1 cellular context compared by ENCODE assay signal in the genomic region with DNA sequence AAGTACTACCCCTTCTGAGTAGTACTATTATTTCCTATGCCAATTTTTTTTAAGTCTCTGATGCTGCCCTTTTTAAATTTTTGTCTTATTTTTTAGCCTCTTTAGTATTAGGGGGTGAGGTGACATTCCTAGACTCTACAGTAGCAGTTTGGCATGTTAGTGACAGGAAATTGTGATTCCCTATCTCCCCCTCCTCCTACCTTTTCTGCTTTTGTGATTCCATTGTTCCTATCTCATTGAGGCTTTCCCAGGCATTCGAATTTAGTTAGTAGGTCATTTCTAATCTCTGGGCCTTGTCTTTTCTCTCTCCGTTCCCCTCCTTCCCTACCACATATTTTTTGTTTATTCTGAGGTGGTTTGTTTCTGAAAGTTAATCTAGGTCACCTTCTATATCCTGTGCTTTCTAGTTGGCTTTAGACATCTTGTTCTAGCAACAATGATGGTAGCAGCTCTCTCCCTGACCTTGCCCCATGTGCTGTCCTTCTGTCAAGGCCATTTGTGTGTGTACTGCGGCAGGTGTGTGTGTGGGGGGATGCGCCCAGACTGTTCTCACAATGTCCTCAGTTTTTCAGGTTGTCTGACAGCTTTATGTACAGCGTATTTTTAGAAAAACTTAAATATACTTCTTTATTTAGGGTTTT.
TF ChIP-seq lines count a peak whose summit lies in the region.

No MANE protein-coding gene starts in this region.

TF ChIP-seq in HepG2, 621 proteins besides CTCF, POLR2A, EP300 and RAD21 (continued from another document):
- TF ChIP-seq, protein P1, sequence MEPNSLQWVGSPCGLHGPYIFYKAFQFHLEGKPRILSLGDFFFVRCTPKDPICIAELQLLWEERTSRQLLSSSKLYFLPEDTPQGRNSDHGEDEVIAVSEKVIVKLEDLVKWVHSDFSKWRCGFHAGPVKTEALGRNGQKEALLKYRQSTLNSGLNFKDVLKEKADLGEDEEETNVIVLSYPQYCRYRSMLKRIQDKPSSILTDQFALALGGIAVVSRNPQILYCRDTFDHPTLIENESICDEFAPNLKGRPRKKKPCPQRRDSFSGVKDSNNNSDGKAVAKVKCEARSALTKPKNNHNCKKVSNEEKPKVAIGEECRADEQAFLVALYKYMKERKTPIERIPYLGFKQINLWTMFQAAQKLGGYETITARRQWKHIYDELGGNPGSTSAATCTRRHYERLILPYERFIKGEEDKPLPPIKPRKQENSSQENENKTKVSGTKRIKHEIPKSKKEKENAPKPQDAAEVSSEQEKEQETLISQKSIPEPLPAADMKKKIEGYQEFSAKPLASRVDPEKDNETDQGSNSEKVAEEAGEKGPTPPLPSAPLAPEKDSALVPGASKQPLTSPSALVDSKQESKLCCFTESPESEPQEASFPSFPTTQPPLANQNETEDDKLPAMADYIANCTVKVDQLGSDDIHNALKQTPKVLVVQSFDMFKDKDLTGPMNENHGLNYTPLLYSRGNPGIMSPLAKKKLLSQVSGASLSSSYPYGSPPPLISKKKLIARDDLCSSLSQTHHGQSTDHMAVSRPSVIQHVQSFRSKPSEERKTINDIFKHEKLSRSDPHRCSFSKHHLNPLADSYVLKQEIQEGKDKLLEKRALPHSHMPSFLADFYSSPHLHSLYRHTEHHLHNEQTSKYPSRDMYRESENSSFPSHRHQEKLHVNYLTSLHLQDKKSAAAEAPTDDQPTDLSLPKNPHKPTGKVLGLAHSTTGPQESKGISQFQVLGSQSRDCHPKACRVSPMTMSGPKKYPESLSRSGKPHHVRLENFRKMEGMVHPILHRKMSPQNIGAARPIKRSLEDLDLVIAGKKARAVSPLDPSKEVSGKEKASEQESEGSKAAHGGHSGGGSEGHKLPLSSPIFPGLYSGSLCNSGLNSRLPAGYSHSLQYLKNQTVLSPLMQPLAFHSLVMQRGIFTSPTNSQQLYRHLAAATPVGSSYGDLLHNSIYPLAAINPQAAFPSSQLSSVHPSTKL (CRISPR knock-in tag; IDR thresholded peaks at IDR 0.05) = peak; percentile 62
- TF ChIP-seq NR2F6 (IDR thresholded peaks at IDR 0.05) (0 out of 2 replicates have a peak, but pooled peaks have one; percentile 32), NR2F6 (CRISPR knock-in tag; IDR thresholded peaks at IDR 0.05) (peak; percentile 79), TBX3 (IDR thresholded peaks at IDR 0.05; ENCODE audit: borderline replicate concordance) (no peak)
TF ChIP-seq in HepG2: peak in this region for 25.
